37 cellular contexts compared by ENCODE assay signal in genomic region chr9:136278221-136278620, GRCh38. TPM values are rescaled to one million over a fixed set of nuclear protein-coding genes. Genes with fewer than 3 reads are reported as not detected.
"Had no signal": no experiment of that assay in that cellular context is flagged by ENCODE, and none has a peak within 500 bp of the region (broad histone marks: within the 10 kb centered on the region; RNA-seq: fewer than 3 reads in every experiment).

No MANE protein-coding gene starts in this region.

- FAIRE-seq: astrocyte, bronchial epithelial cell had no signal

- ATAC-seq: activated naive CD4-positive, alpha-beta T cell treated with anti-CD3 and anti-CD28 coated beads, Interleukin-2, amount 50 U/mL, for 72 hours; activated naive CD8-positive, alpha-beta T cell treated with anti-CD3 and anti-CD28 coated beads, Interleukin-2, amount 50 U/mL, for 24 hours; activated T-cell treated with anti-CD3 and anti-CD28 coated beads, Interleukin-2, amount 50 U/mL, for 4 hours; activated T-cell treated with anti-CD3 and anti-CD28 coated beads, Interleukin-2, amount 50 U/mL, for 72 hours; activated T-helper 17 cell treated with anti-CD3 and anti-CD28 coated beads, Interleukin-2, amount 50 U/mL, for 72 hours; body of pancreas had no signal

- H3K27me3 ChIP-seq: ascending aorta, body of pancreas, cardiac muscle cell had no signal

- H3K27ac ChIP-seq: adrenal gland, ascending aorta, body of pancreas, brain microvascular endothelial cell, breast epithelium, cardiac muscle cell had no signal

- H3K9me3 ChIP-seq: adrenal gland, ascending aorta, body of pancreas, breast epithelium had no signal

- H3K4me3 ChIP-seq: adrenal gland, ascending aorta, body of pancreas, breast epithelium, cardiac muscle cell had no signal

- H3K4me1 ChIP-seq: adrenal gland, breast epithelium had no signal

- H3K36me3 ChIP-seq: adrenal gland, ascending aorta, brain microvascular endothelial cell, breast epithelium, cardiac muscle cell had no signal

- DNase-seq: activated effector memory CD4-positive, alpha-beta T cell treated with anti-CD3 and anti-CD28 coated beads, Interleukin-2, amount 50 U/mL, for 16 hours; activated effector memory CD4-positive, alpha-beta T cell treated with Interleukin-2 at 50 U/mL for 16 hours; activated gamma-delta T cell; activated gamma-delta T cell treated with Interleukin-2 at 50 U/mL for 16 hours; activated naive CD4-positive, alpha-beta T cell; activated naive CD4-positive, alpha-beta T cell treated with anti-CD3 and anti-CD28 coated beads for 36 hours; activated naive CD4-positive, alpha-beta T cell treated with anti-CD3 and anti-CD28 coated beads, Interleukin-2, amount 10 ng/mL, durations not matched to agents 7 days and 5 days; activated naive CD4-positive, alpha-beta T cell treated with anti-CD3 and anti-CD28 coated beads, Interleukin-2, amount 50 U/mL, for 16 hours; activated naive CD4-positive, alpha-beta T cell treated with Interleukin-2 at 50 U/mL for 16 hours; activated naive CD8-positive, alpha-beta T cell treated with anti-CD3 and anti-CD28 coated beads for 36 hours; activated naive CD8-positive, alpha-beta T cell treated with anti-CD3 and anti-CD28 coated beads, Interleukin-2, amount 10 ng/mL, durations not matched to agents 7 days and 5 days; activated naive CD8-positive, alpha-beta T cell treated with anti-CD3 and anti-CD28 coated beads, Interleukin-2, amount 50 U/mL, for 24 hours; activated T-cell treated with anti-CD3 and anti-CD28 coated beads, Interleukin-2, amount 50 U/mL, for 1 hour; activated T-cell treated with anti-CD3 and anti-CD28 coated beads, Interleukin-2, amount 50 U/mL, for 24 hours; activated T-cell treated with anti-CD3 and anti-CD28 coated beads, Interleukin-2, amount 50 U/mL, for 4 hours; activated T-cell treated with anti-CD3 and anti-CD28 coated beads, Interleukin-2, amount 50 U/mL, for 48 hours; activated T-cell treated with anti-CD3 and anti-CD28 coated beads, Interleukin-2, amount 50 U/mL, for 72 hours; adrenal gland; amniotic stem cell; amygdala; anterior cingulate cortex; aorta; body of pancreas; brain microvascular endothelial cell; caudate nucleus; central memory CD4-positive, alpha-beta T cell; cerebellar nuclear complex had no signal

RNA-seq across cellular contexts. Expression of gene CCDC187, which starts 25.7 kb away (rescaled TPM):
- total RNA-seq: activated naive CD4-positive, alpha-beta T cell treated with anti-CD3 and anti-CD28 coated beads for 36 hours; activated naive CD8-positive, alpha-beta T cell treated with anti-CD3 and anti-CD28 coated beads for 36 hours; activated naive CD8-positive, alpha-beta T cell treated with anti-CD3 and anti-CD28 coated beads, Interleukin-2, amount 10 ng/mL, durations not matched to agents 7 days and 5 days; activated T-cell treated with anti-CD3 and anti-CD28 coated beads, Interleukin-2, amount 50 U/mL, for 72 hours; activated T-helper 1 cell treated with anti-CD3 and anti-CD28 coated beads, Interleukin-12 subunit alpha, Interleukin-12 subunit beta, Interleukin-2, Interleukin-4 antibody, amounts not matched to agents 30 ng/mL and 10 ng/mL and 1 ng/mL, durations not matched to agents 14 hours and 24 hours and 36 hours; activated T-helper 2 cell treated with anti-CD3 and anti-CD28 coated beads, Interferon-gamma antibody, Interleukin-2, Interleukin-4, amounts not matched to agents 10 μg/mL and 5 μg/mL and 100 μg/mL, durations not matched to agents 14 hours and 24 hours and 36 hours; aorta; breast epithelium; bronchial epithelial cell; chondrocyte had no signal
- polyA plus RNA-seq: aorta had no signal
